ENCODE assay signal across 29 cellular contexts in the genomic region with DNA sequence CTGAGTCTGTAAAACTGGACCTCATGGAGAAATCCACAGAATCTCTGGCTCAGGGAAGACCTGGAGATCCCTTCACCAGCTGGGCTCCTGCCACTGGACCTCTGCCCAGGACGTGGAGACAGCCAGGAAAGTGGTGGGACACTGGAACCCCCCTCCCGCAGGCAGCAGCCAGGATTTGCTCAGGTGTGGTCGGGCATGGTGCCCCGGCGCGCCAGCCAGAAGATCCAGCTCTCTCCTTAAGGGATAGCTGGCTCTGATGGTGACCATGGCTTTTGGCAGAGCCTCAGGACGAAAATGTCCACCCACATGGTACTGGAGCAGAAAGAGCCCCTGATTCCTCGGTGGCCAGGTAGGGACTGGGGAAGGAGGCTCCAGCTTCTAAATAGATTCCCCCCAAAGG.
"Had no signal": no experiment of that assay in that cellular context is flagged by ENCODE, and none has a peak within 500 bp of the region (broad histone marks: within the 10 kb centered on the region; RNA-seq: fewer than 3 reads in every experiment).

No MANE protein-coding gene starts in this region.

- H3K27ac ChIP-seq: adrenal gland, body of pancreas, brain microvascular endothelial cell, breast epithelium, cardiac muscle cell had no signal

- H3K27me3 ChIP-seq: adrenal gland, body of pancreas, cardiac muscle cell had no signal

- H3K4me3 ChIP-seq: adrenal gland, body of pancreas, breast epithelium, cardiac muscle cell had no signal

- H3K4me1 ChIP-seq: adrenal gland, body of pancreas, breast epithelium had no signal

- DNase-seq: activated B cell treated with CpG ODN at 0.5 μM for 24 hours; activated CD4-positive, alpha-beta memory T cell treated with anti-CD3 and anti-CD28 coated beads for 36 hours; activated CD4-positive, alpha-beta T cell treated with anti-CD3 and anti-CD28 coated beads for 4 hours; activated CD4-positive, alpha-beta T cell treated with anti-CD3 and anti-CD28 coated beads, Interleukin-2, amount 10 ng/mL, durations not matched to agents 24 days and 14 days; activated CD4-positive, alpha-beta T cell treated with anti-CD3 and anti-CD28 coated beads, Interleukin-2, amount 50 U/mL, for 1 hour; activated CD4-positive, alpha-beta T cell treated with anti-CD3 and anti-CD28 coated beads, Interleukin-2, amount 50 U/mL, for 4 hours; activated CD4-positive, CD25-positive, alpha-beta regulatory T cell treated with anti-CD3 and anti-CD28 coated beads, Interleukin-2, amount 50 U/mL, for 72 hours; activated CD8-positive, alpha-beta memory T cell treated with anti-CD3 and anti-CD28 coated beads, Interleukin-2, amount 50 U/mL, for 4 hours; activated CD8-positive, alpha-beta T cell treated with anti-CD3 and anti-CD28 coated beads for 36 hours; activated effector memory CD4-positive, alpha-beta T cell treated with anti-CD3 and anti-CD28 coated beads, Interleukin-2, amount 50 U/mL, for 16 hours; activated gamma-delta T cell treated with Interleukin-2 at 50 U/mL for 16 hours; activated naive CD4-positive, alpha-beta T cell; activated naive CD4-positive, alpha-beta T cell treated with anti-CD3 and anti-CD28 coated beads for 36 hours; activated naive CD4-positive, alpha-beta T cell treated with anti-CD3 and anti-CD28 coated beads, Interleukin-2, amount 50 U/mL, for 16 hours; activated naive CD8-positive, alpha-beta T cell treated with anti-CD3 and anti-CD28 coated beads for 36 hours; activated T-cell treated with anti-CD3 and anti-CD28 coated beads for 4 hours; activated T-cell treated with anti-CD3 and anti-CD28 coated beads, Interleukin-2, amount 50 U/mL, for 1 hour; activated T-cell treated with anti-CD3 and anti-CD28 coated beads, Interleukin-2, amount 50 U/mL, for 4 hours; activated T-cell treated with anti-CD3 and anti-CD28 coated beads, Interleukin-2, amount 50 U/mL, for 72 hours; adrenal gland; amniotic stem cell; aorta; body of pancreas; brain microvascular endothelial cell; T-cell; T-helper 17 cell; T-helper 9 cell had no signal

- H3K9me3 ChIP-seq: adrenal gland, body of pancreas, breast epithelium had no signal

- H3K36me3 ChIP-seq: adrenal gland, brain microvascular endothelial cell, breast epithelium, cardiac muscle cell had no signal
